Comparison of ENCODE assay signal across 8 cellular contexts in genomic region chr4:151408380-151408629, GRCh38. TPM values are rescaled to one million over a fixed set of nuclear protein-coding genes. Genes with fewer than 3 reads are reported as not detected.
A peak's percentile ranks its signal among the peaks of the same experiment; 100 is the strongest.
DNase-seq lines count a peak whose midpoint lies in the region; ATAC-seq, FAIRE-seq and TF ChIP-seq lines count a peak whose summit lies in the region.

No MANE protein-coding gene starts in this region.

- no peaks in the 10 kb centered on the region for H3K27me3 Mint-ChIP-seq in endodermal cell (ENCODE audit: insufficient read depth)

- no peaks in the 10 kb centered on the region for H3K9me3 Mint-ChIP-seq in endodermal cell

- no peaks in the 10 kb centered on the region for H3K36me3 ChIP-seq in endodermal cell (ENCODE audit: control insufficient read depth, insufficient read depth, low read length)
- H3K36me3 ChIP-seq in neutrophil: no peaks in the 10 kb centered on the region

- 5 to 7% methylated on average over 3 to 8 of the region's 8 CpGs for WGBS in endodermal cell (ENCODE audit: insufficient coverage in 1 of 2, insufficient read length in 1 of 2), 2 experiments

- H3K9me3 ChIP-seq in endodermal cell (ENCODE audit: control insufficient read depth, low read length) (no peaks in the 10 kb centered on the region), neutrophil (no peaks in the 10 kb centered on the region)

- H3K4me1 Mint-ChIP-seq in endodermal cell: peaks cover 21% of the 10 kb centered on the region

- TF ChIP-seq POLR2A in H54 (IDR thresholded peaks at IDR 0.05; ENCODE audit: low read depth, low read length): no peak

- H3K27ac Mint-ChIP-seq in endodermal cell: peak overlapping the region; percentile 99

- peak overlapping the region; percentile 96 for H3K4me3 Mint-ChIP-seq in endodermal cell

- no peaks in the 10 kb centered on the region for H3K36me3 Mint-ChIP-seq in endodermal cell (ENCODE audit: low read depth)

- peaks cover 18% of the 10 kb centered on the region for H3K27me3 ChIP-seq in endodermal cell (ENCODE audit: control insufficient read depth, insufficient read depth, low read length, poor library complexity, severe bottlenecking)
- peaks cover 45% of the 10 kb centered on the region for H3K27me3 ChIP-seq in neutrophil

- no peak overlapping the region for H3K27ac ChIP-seq in endodermal cell (ENCODE audit: low read depth, low read length)
- peak overlapping the region; percentile 78 for H3K27ac ChIP-seq in neutrophil

- no peaks in the 10 kb centered on the region for H3K4me1 ChIP-seq in endodermal cell (ENCODE audit: control insufficient read depth, insufficient read depth, low read length)
- H3K4me1 ChIP-seq in neutrophil (ENCODE audit: control insufficient read depth in 1 of 2, insufficient read depth in 1 of 2, low read depth in 1 of 2, low read length in 1 of 2): peaks cover 32 to 51% of the 10 kb centered on the region in 2 experiments

- peak overlapping the region; percentile 80 for H3K9ac ChIP-seq in endodermal cell (ENCODE audit: extremely low read depth, low read length, poor library complexity, severe bottlenecking)

- DNase-seq in Jurkat, Clone E6-1 (ENCODE audit: low read depth, low spot score): no peak
- DNase-seq in endodermal cell (no peak), superior temporal gyrus (ENCODE audit: extremely low spot score) (no peak), CD1c-positive myeloid dendritic cell (ENCODE audit: extremely low spot score) (no peak), H54 (ENCODE audit: insufficient read length, low spot score) (no peak)

- ATAC-seq in GM19397 (IDR thresholded peaks at IDR 0.05; ENCODE audit: unreplicated experiment): peak; percentile 5
- ATAC-seq in HG03520 (IDR thresholded peaks at IDR 0.05; ENCODE audit: unreplicated experiment): no peak

- no peak for FAIRE-seq in H54 (lab: Jason Lieb, UNC)

- TF ChIP-seq CTCF in endodermal cell (conservative IDR thresholded peaks at IDR 0.05) (no peak), neutrophil (IDR thresholded peaks at IDR 0.05) (no peak)

- H3K4me3 ChIP-seq in Jurkat, Clone E6-1 (ENCODE audit: low read length): peak overlapping the region; percentile 73
- H3K4me3 ChIP-seq in endodermal cell (ENCODE audit: low read length) (peak overlapping the region; percentile 86), neutrophil (ENCODE audit: low read depth in 1 of 2, low read length in 1 of 2) (peak overlapping the region; percentile 60 to 67)

RNA-seq across cellular contexts. Expression of gene FHIP1A, which starts 0.7 kb away (rescaled TPM):
- polyA plus RNA-seq in Jurkat, Clone E6-1 (2012; ENCODE audit: insufficient read depth, insufficient read length): not detected
- total RNA-seq in endodermal cell: 10 to 100 TPM; 18.9 to 29.2 TPM
- polyA plus RNA-seq in endodermal cell (2013, experiment 1 of 2): 2.3 TPM
- 1.8 TPM for polyA plus RNA-seq in endodermal cell (2013, experiment 2 of 2)
